7 cellular contexts compared by ENCODE assay signal in genomic region chr3:16264174-16264707, GRCh38. TPM values are rescaled to one million over a fixed set of nuclear protein-coding genes. Genes with fewer than 3 reads are reported as not detected.
A peak's percentile ranks its signal among the peaks of the same experiment; 100 is the strongest.
DNase-seq lines count a peak whose midpoint lies in the region; ATAC-seq, FAIRE-seq and TF ChIP-seq lines count a peak whose summit lies in the region.

No MANE protein-coding gene starts in this region.

- no peaks in the 10 kb centered on the region for H3K27me3 Mint-ChIP-seq in MCF 10A (ENCODE audit: insufficient read depth, unreplicated experiment)

- H3K27ac Mint-ChIP-seq in MCF 10A (ENCODE audit: low read depth, unreplicated experiment), result peak overlapping the region; percentile 96

- no peaks in the 10 kb centered on the region for H3K27me3 ChIP-seq in HUES48 (ENCODE audit: control insufficient read depth, insufficient read depth, low read length)
- no peaks in the 10 kb centered on the region for H3K27me3 ChIP-seq in mucosa of stomach (ENCODE audit: control insufficient read depth, insufficient read depth, low read length)

- H3K9ac ChIP-seq in HUES48 (ENCODE audit: low read depth, low read length) (peak overlapping the region; percentile 73), mucosa of stomach (ENCODE audit: low read length) (peak overlapping the region; percentile 79)

- intact Hi-C loops in MCF 10A (cut with micrococcal nuclease), result no loop called here

- H3K4me1 Mint-ChIP-seq in MCF 10A (ENCODE audit: insufficient read depth, unreplicated experiment), result peaks cover 19% of the 10 kb centered on the region

- TSS peak; percentile 68 for BruUV-seq in MCF 10A (replicated peaks; lab: Mats Ljungman, UMichigan)

- FAIRE-seq in HTR-8/SVneo (lab: Jason Lieb, UNC), result no peak

- peaks cover 30% of the 10 kb centered on the region for H3K36me3 Mint-ChIP-seq in MCF 10A (ENCODE audit: insufficient read depth, unreplicated experiment)

- H3K9me3 Mint-ChIP-seq in MCF 10A (ENCODE audit: unreplicated experiment), result no peaks in the 10 kb centered on the region

- 0 out of 2 replicates have a peak, but pooled peaks cover 5% of the 10 kb centered on the region for H3K4me1 ChIP-seq in HUES48 (ENCODE audit: control insufficient read depth, insufficient read depth, low read length)
- peaks cover 17% of the 10 kb centered on the region for H3K4me1 ChIP-seq in mucosa of stomach (ENCODE audit: control insufficient read depth, insufficient read depth, low read length)

- peak overlapping the region; percentile 97 for H3K4me3 ChIP-seq in HUES48 (ENCODE audit: low read depth, low read length)
- peak overlapping the region; percentile 75 for H3K4me3 ChIP-seq in mucosa of stomach (ENCODE audit: low read length)

- ATAC-seq in GM19351 (IDR thresholded peaks at IDR 0.05; ENCODE audit: unreplicated experiment), result peak; percentile 1

- DNase-seq in MCF 10A (ENCODE audit: unreplicated experiment), result no peak
- DNase-seq in SK-N-DZ (ENCODE audit: low spot score), result no peak
- DNase-seq in HTR-8/SVneo (ENCODE audit: insufficient read length, low spot score), result no peak
- no peak for DNase-seq in NAMALWA (ENCODE audit: low spot score)

- H3K36me3 ChIP-seq in HUES48 (ENCODE audit: control insufficient read depth, insufficient read depth, low read length), result peaks cover 18% of the 10 kb centered on the region
- H3K36me3 ChIP-seq in mucosa of stomach (ENCODE audit: control insufficient read depth, insufficient read depth, low read length), result no peaks in the 10 kb centered on the region

- H3K4me3 Mint-ChIP-seq in MCF 10A (ENCODE audit: unreplicated experiment), result peak overlapping the region; percentile 95

- peak overlapping the region; percentile 70 for H3K27ac ChIP-seq in HUES48 (ENCODE audit: low read depth, low read length)

- CTCF ChIA-PET in MCF 10A (lab: Yijun Ruan, JAX), result interaction anchor here (0.6 to 3.9 kb wide), 11 partner anchors 9 to 463 kb away, joined by 3 to 19 read pairs (median 3); no protein-coding TSS in a partner anchor

- H3K9me3 ChIP-seq in HUES48 (ENCODE audit: control insufficient read depth, insufficient read depth, low read length) (no peaks in the 10 kb centered on the region), mucosa of stomach (ENCODE audit: control insufficient read depth, low read length) (no peaks in the 10 kb centered on the region)

- POLR2A ChIA-PET in MCF 10A (lab: Yijun Ruan, JAX), result interaction anchor here (0.6 to 3.3 kb wide), 25 partner anchors 11 to 653 kb away, joined by 3 to 47 read pairs (median 3); no protein-coding TSS in a partner anchor

- no peak for TF ChIP-seq CTCF in MCF 10A (IDR thresholded peaks at IDR 0.05; ENCODE audit: unreplicated experiment)

RNA-seq across cellular contexts. Expression of gene DPH3, which starts 0.5 kb away (rescaled TPM):
- 30.5 and 39.8 TPM in 2 replicates for total RNA-seq in MCF 10A (2022)
- 30.8 and 32.7 TPM in 2 replicates for polyA plus RNA-seq in SK-N-DZ (2014; cell fraction: cytosol; rRNA removed)
- polyA plus RNA-seq in SK-N-DZ (2014; cell fraction: nucleus; rRNA removed), result 13.5 and 14.0 TPM in 2 replicates

RNA-seq across cellular contexts. Expression of gene OXNAD1, which starts 0.8 kb away (rescaled TPM):
- total RNA-seq in MCF 10A (2022), result 19.0 and 27.6 TPM in 2 replicates
- polyA plus RNA-seq in SK-N-DZ (2014; cell fraction: cytosol; rRNA removed), result 22.0 and 27.1 TPM in 2 replicates
- polyA plus RNA-seq in SK-N-DZ (2014; cell fraction: nucleus; rRNA removed), result 25.1 and 26.3 TPM in 2 replicates
